ENCODE assay signal across 1 cellular context in the genomic region with DNA sequence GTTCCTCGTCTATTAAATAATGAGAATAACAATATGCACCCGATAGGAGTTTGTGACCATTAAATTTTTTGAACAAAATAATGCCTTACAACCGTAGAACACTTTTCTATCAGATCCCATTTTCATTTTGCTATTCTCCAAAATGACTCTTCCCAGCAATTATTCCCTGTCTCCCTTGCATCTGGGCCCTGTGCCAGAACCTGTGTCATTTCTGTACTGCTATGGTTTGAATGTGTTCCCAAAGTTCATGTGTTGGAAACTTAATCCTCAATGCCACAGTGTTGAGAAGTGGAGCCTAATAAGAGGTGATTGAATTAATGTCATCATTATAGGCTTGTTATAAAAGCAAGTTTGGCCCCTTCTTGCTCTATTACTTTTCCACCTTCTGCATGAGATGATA.
TF ChIP-seq lines count a peak whose summit lies in the region.

No MANE protein-coding gene starts in this region.

TF ChIP-seq in Ishikawa, 13 proteins besides CTCF, POLR2A, EP300 and RAD21 (continued from another document):
- TF ChIP-seq USF1 (IDR thresholded peaks at IDR 0.05): no peak
